ENCODE assay signal across 8 cellular contexts in genomic region chr3:170414202-170414663, GRCh38. TPM values are rescaled to one million over a fixed set of nuclear protein-coding genes. Genes with fewer than 3 reads are reported as not detected.
DNase-seq lines count a peak whose midpoint lies in the region; ATAC-seq and TF ChIP-seq lines count a peak whose summit lies in the region.

No MANE protein-coding gene starts in this region.

- peaks cover 22 to 27% of the 10 kb centered on the region in 2 donors for H3K27me3 Mint-ChIP-seq in natural killer cell (ENCODE audit: low read depth in 2 of 2)
- peaks cover 11 to 17% of the 10 kb centered on the region in 2 donors for H3K27me3 Mint-ChIP-seq in natural killer cell treated with Interleukin-12 subunit alpha and Interleukin-12 subunit beta and Interleukin-15 and Interleukin-18, amount 100 ng/mL, for 72 hours
- peaks cover 27% of the 10 kb centered on the region for H3K27me3 Mint-ChIP-seq in activated CD4-positive, alpha-beta T cell treated with anti-CD3 and anti-CD28 coated beads, Interleukin-2, amount 10 ng/mL, durations not matched to agents 7 days and 5 days

- H3K27ac Mint-ChIP-seq in natural killer cell: no peak overlapping the region
- H3K27ac Mint-ChIP-seq in natural killer cell treated with Interleukin-12 subunit alpha and Interleukin-12 subunit beta and Interleukin-15 and Interleukin-18, amount 100 ng/mL, for 72 hours: no peak overlapping the region
- no peak overlapping the region for H3K27ac Mint-ChIP-seq in activated CD4-positive, alpha-beta T cell treated with anti-CD3 and anti-CD28 coated beads, Interleukin-2, amount 10 ng/mL, durations not matched to agents 7 days and 5 days

- H3K9me3 Mint-ChIP-seq in natural killer cell: no peaks in the 10 kb centered on the region
- no peaks in the 10 kb centered on the region for H3K9me3 Mint-ChIP-seq in natural killer cell treated with Interleukin-12 subunit alpha and Interleukin-12 subunit beta and Interleukin-15 and Interleukin-18, amount 100 ng/mL, for 72 hours
- H3K9me3 Mint-ChIP-seq in activated CD4-positive, alpha-beta T cell treated with anti-CD3 and anti-CD28 coated beads, Interleukin-2, amount 10 ng/mL, durations not matched to agents 7 days and 5 days: no peaks in the 10 kb centered on the region

- no peak overlapping the region for H3K4me3 Mint-ChIP-seq in natural killer cell
- H3K4me3 Mint-ChIP-seq in natural killer cell treated with Interleukin-12 subunit alpha and Interleukin-12 subunit beta and Interleukin-15 and Interleukin-18, amount 100 ng/mL, for 72 hours: no peak overlapping the region
- no peak overlapping the region for H3K4me3 Mint-ChIP-seq in activated CD4-positive, alpha-beta T cell treated with anti-CD3 and anti-CD28 coated beads, Interleukin-2, amount 10 ng/mL, durations not matched to agents 7 days and 5 days

- H3K4me1 Mint-ChIP-seq in natural killer cell: peaks cover 0 to 6% of the 10 kb centered on the region in 2 donors
- peaks cover 4% of the 10 kb centered on the region in 2 donors for H3K4me1 Mint-ChIP-seq in natural killer cell treated with Interleukin-12 subunit alpha and Interleukin-12 subunit beta and Interleukin-15 and Interleukin-18, amount 100 ng/mL, for 72 hours (ENCODE audit: low read depth in 2 of 2)
- peaks cover 6% of the 10 kb centered on the region for H3K4me1 Mint-ChIP-seq in activated CD4-positive, alpha-beta T cell treated with anti-CD3 and anti-CD28 coated beads, Interleukin-2, amount 10 ng/mL, durations not matched to agents 7 days and 5 days

- ATAC-seq in natural killer cell (peak; percentile 70 to 78 (median 76)), HG03135 (IDR thresholded peaks at IDR 0.05; ENCODE audit: unreplicated experiment) (peak; percentile 55), GM21515 (IDR thresholded peaks at IDR 0.05; ENCODE audit: unreplicated experiment) (no peak)
- no peak for ATAC-seq in natural killer cell treated with Interleukin-12 subunit alpha and Interleukin-12 subunit beta and Interleukin-15 and Interleukin-18, amount 100 ng/mL, for 72 hours

- intact Hi-C loops in natural killer cell (cut with micrococcal nuclease): loop anchor here (1.0 to 10.0 kb wide), 3 partner anchors 102 to 1151 kb away; no protein-coding TSS in a partner anchor

- CTCF ChIA-PET in activated CD4-positive, alpha-beta T cell treated with anti-CD3 and anti-CD28 coated beads, Interleukin-2, amount 10 ng/mL, durations not matched to agents 7 days and 5 days (lab: Charles Lee): interaction anchor here (0.6 to 3.0 kb wide), 9 partner anchors 10 to 448 kb away, joined by 3 to 18 read pairs (median 4); no protein-coding TSS in a partner anchor

- POLR2A ChIA-PET in activated CD4-positive, alpha-beta T cell treated with anti-CD3 and anti-CD28 coated beads, Interleukin-2, amount 10 ng/mL, durations not matched to agents 7 days and 5 days (lab: Charles Lee): no interaction called here

- H3K4me3 ChIP-seq in fibroblast of pulmonary artery (replicated peaks; ENCODE audit: low read depth, low read length): no peak overlapping the region

- DNase-seq in natural killer cell (no peak), NCI-H446 treated with DMSO at 0.1 percent for 48 hours (lab: John Stamatoyannopoulos, UW) (peak; percentile 64), fibroblast of pulmonary artery (ENCODE audit: low read depth) (peak; percentile 90), nucleus accumbens (lab: John Stamatoyannopoulos, UW) (peak in 36 of 56 donors; percentile 8 to 73 (median 34))
- no peak for DNase-seq in natural killer cell treated with Interleukin-12 subunit alpha and Interleukin-12 subunit beta and Interleukin-15 and Interleukin-18, amount 100 ng/mL, for 72 hours (ENCODE audit: low spot score)
- peak; percentile 56 for DNase-seq in activated CD4-positive, alpha-beta T cell treated with anti-CD3 and anti-CD28 coated beads, Interleukin-2, amount 10 ng/mL, durations not matched to agents 7 days and 5 days

- no peaks in the 10 kb centered on the region for H3K36me3 Mint-ChIP-seq in natural killer cell
- no peaks in the 10 kb centered on the region for H3K36me3 Mint-ChIP-seq in natural killer cell treated with Interleukin-12 subunit alpha and Interleukin-12 subunit beta and Interleukin-15 and Interleukin-18, amount 100 ng/mL, for 72 hours
- peaks cover 3% of the 10 kb centered on the region for H3K36me3 Mint-ChIP-seq in activated CD4-positive, alpha-beta T cell treated with anti-CD3 and anti-CD28 coated beads, Interleukin-2, amount 10 ng/mL, durations not matched to agents 7 days and 5 days (ENCODE audit: low read depth)

- TF ChIP-seq CTCF in natural killer cell (IDR thresholded peaks at IDR 0.05) (peak; percentile 94), fibroblast of pulmonary artery (IDR thresholded peaks at IDR 0.05; ENCODE audit: low read length, missing control alignments) (peak; percentile 100)

RNA-seq across cellular contexts. Expression of gene CLDN11, which starts 4.4 kb away (rescaled TPM):
- total RNA-seq in natural killer cell: under 1 TPM in 1 of 3 donors, not detected in 2; 0.39 TPM
- total RNA-seq in natural killer cell treated with Interleukin-12 subunit alpha and Interleukin-12 subunit beta and Interleukin-15 and Interleukin-18, amount 100 ng/mL, for 72 hours: under 1 TPM in 1 of 2 donors, not detected in 1; 0.53 TPM
- total RNA-seq in activated CD4-positive, alpha-beta T cell treated with anti-CD3 and anti-CD28 coated beads, Interleukin-2, amount 10 ng/mL, durations not matched to agents 7 days and 5 days: not detected

RNA-seq across cellular contexts. Expression of gene SKIL, which starts 56.7 kb away (rescaled TPM):
- total RNA-seq in natural killer cell: 100 to 1,000 TPM in 1 of 3 donors, 10 to 100 TPM in 2; 85.5 to 156 (median 96.3) TPM
- total RNA-seq in natural killer cell treated with Interleukin-12 subunit alpha and Interleukin-12 subunit beta and Interleukin-15 and Interleukin-18, amount 100 ng/mL, for 72 hours: 10 to 100 TPM; 40.0 to 41.0 TPM
- 10 to 100 TPM; 15.9 to 19.1 TPM for total RNA-seq in activated CD4-positive, alpha-beta T cell treated with anti-CD3 and anti-CD28 coated beads, Interleukin-2, amount 10 ng/mL, durations not matched to agents 7 days and 5 days

Comparison
In these comparisons a context has a peak if more than half of its experiments do, and no peak if none do; other contexts are left out.
1. ATAC-seq: peak in natural killer cell (3 of 3) and HG03135 (single experiment); none in natural killer cell treated with Interleukin-12 subunit alpha and Interleukin-12 subunit beta and Interleukin-15 and Interleukin-18, amount 100 ng/mL, for 72 hours (0 of 2) and GM21515 (single experiment).
2. DNase-seq: peak in NCI-H446 treated with DMSO at 0.1 percent for 48 hours (single experiment), activated CD4-positive, alpha-beta T cell treated with anti-CD3 and anti-CD28 coated beads, Interleukin-2, amount 10 ng/mL, durations not matched to agents 7 days and 5 days (single experiment), fibroblast of pulmonary artery (single experiment) and nucleus accumbens (36 of 56); none in natural killer cell (single experiment) and natural killer cell treated with Interleukin-12 subunit alpha and Interleukin-12 subunit beta and Interleukin-15 and Interleukin-18, amount 100 ng/mL, for 72 hours (single experiment).